In the genomic region with DNA sequence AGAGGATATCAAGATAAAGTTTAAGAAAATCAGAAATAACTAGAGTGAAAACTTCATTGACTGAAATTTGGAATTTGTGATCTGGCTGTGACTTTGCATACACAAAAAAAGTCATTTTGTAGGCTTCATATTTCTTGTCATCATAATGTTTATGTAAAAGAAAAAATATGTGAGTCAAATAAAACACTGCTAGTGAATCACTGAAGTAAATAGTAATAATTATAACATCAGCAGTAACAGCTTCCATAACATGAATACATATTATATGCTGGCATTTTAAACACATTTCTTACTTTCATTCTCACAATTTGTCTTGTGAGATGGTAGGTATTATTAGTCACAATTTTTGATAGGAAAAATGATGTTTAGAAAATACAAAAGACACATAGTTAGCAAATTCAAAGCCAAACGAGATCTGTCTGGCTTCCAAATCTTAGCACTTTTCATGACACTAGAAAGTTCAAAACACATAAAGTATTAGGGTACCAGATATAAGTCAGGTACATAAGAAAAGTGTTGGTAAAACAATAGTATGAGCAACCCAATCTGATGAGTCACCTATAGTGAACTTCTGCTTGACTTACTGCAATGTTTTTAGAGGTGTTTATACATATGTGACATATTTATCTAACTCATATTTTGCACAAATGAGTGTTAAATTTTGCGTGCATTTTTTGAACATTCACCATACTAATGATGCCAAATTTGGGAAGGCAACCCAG, we compare ENCODE assay signal across 29 cellular contexts.
DNase-seq lines count a peak whose midpoint lies in the region; ATAC-seq, FAIRE-seq and TF ChIP-seq lines count a peak whose summit lies in the region.
"Had no signal": no experiment of that assay in that cellular context is flagged by ENCODE, and none has a peak within 500 bp of the region (broad histone marks: within the 10 kb centered on the region; RNA-seq: fewer than 3 reads in every experiment).

No MANE protein-coding gene starts in this region.

- no peaks in the 10 kb centered on the region for H3K9me1 ChIP-seq in IMR-90 (ENCODE audit: insufficient read depth, low read length)

- ATAC-seq in IMR-90 (ENCODE audit: low read depth) (peak; percentile 57), GM12878 (no peak), HG02571 (IDR thresholded peaks at IDR 0.05; ENCODE audit: unreplicated experiment) (no peak), HG03354 (IDR thresholded peaks at IDR 0.05; ENCODE audit: poor library complexity, severe bottlenecking, unreplicated experiment) (no peak)
- ATAC-seq: activated CD8-positive, alpha-beta T cell treated with anti-CD3 and anti-CD28 coated beads for 36 hours; body of pancreas; heart left ventricle; left colon had no signal

- no peak overlapping the region for H3K23ac ChIP-seq in IMR-90 (ENCODE audit: low read depth, low read length)

- peak; percentile 35 for FAIRE-seq in GM12878 (lab: Jason Lieb, UNC)
- FAIRE-seq: GM12891, RCC 7860 had no signal

- H2AK9ac ChIP-seq in IMR-90 (replicated peaks; ENCODE audit: low read depth, low read length, poor library complexity) = no peak overlapping the region

- SMC1A ChIA-PET in GM12878 (lab: Charles Lee; ENCODE audit: uncharacterized antibody, unreplicated experiment) = no interaction called here

- dilution Hi-C loops in IMR-90 (cut with HindIII; ENCODE audit: low sequenced_read_pairs, unreplicated experiment) = no loop called here

- no peak for TF ChIP-seq RAD21 in IMR-90 (IDR thresholded peaks at IDR 0.05; ENCODE audit: low read length)
- TF ChIP-seq RAD21 in GM12878 (IDR thresholded peaks at IDR 0.05; ENCODE audit: insufficient read depth, low read depth, low read length) = no peak

- RAD21 ChIA-PET in GM12878 (lab: Charles Lee; ENCODE audit: unreplicated experiment) = no interaction called here

- TF ChIP-seq CTCF in IMR-90 (conservative IDR thresholded peaks at IDR 0.05; ENCODE audit: low read depth, low read length) = no peak
- TF ChIP-seq CTCF in GM12878 (IDR thresholded peaks at IDR 0.05 in 2 of 3, conservative IDR thresholded peaks at IDR 0.05 in 1 of 3; ENCODE audit: control insufficient read depth in 2 of 3, extremely low read depth in 1 of 3, insufficient read depth in 1 of 3, low read depth in 3 of 3, low read length in 3 of 3) = no peak
- TF ChIP-seq CTCF in foreskin fibroblast (IDR thresholded peaks at IDR 0.05; ENCODE audit: low read depth, low read length) = no peak

- POLR2A ChIA-PET in IMR-90 (lab: Charles Lee; ENCODE audit: unreplicated experiment) (no interaction called here), GM12878 (lab: Charles Lee) (no interaction called here)

- H4K91ac ChIP-seq in IMR-90 (ENCODE audit: insufficient read depth, low read depth, low read length) = no peak overlapping the region

- DNase-seq in IMR-90 (peak; percentile 50), GM12878 (ENCODE audit: low read depth, low spot score) (no peak), foreskin fibroblast (peak; percentile 16 to 57), NCI-H187 (lab: John Stamatoyannopoulos, UW) (no peak), KBM-7 (no peak)
- DNase-seq: activated CD4-positive, CD25-positive, alpha-beta regulatory T cell treated with anti-CD3 and anti-CD28 coated beads, Interleukin-2, amount 50 U/mL, for 72 hours; activated CD8-positive, alpha-beta T cell treated with anti-CD3 and anti-CD28 coated beads for 36 hours; activated effector memory CD4-positive, alpha-beta T cell treated with Interleukin-2 at 50 U/mL for 16 hours; activated naive CD8-positive, alpha-beta T cell treated with anti-CD3 and anti-CD28 coated beads, Interleukin-2, amount 10 ng/mL, durations not matched to agents 7 days and 5 days; activated T-cell treated with anti-CD3 and anti-CD28 coated beads for 4 hours; BE2C; body of pancreas; colonic mucosa; DMS79; esophagus squamous epithelium; heart left ventricle; left colon; mesenchymal stem cell; NCI-H1436 treated with DMSO at 0.1 percent for 48 hours; NCI-H526; stimulated activated CD8-positive, alpha-beta memory T cell treated with anti-CD3 and anti-CD28 coated beads, Interleukin-4, amount 100 ng/mL, for 48 hours; T-helper 1 cell; trophoblast cell had no signal

- no peak overlapping the region for H2BK20ac ChIP-seq in IMR-90 (ENCODE audit: low read depth, low read length)

- H3K9ac ChIP-seq in IMR-90 (ENCODE audit: low read depth, low read length) (no peak overlapping the region), GM12878 (ENCODE audit: control insufficient read depth, insufficient read depth, low read length) (no peak overlapping the region)

- H2AFZ ChIP-seq in ACC112 (ENCODE audit: low read length, unreplicated experiment) (peak overlapping the region; percentile 39), IMR-90 (replicated peaks; ENCODE audit: low read length, poor library complexity) (no peak overlapping the region), GM12878 (ENCODE audit: control insufficient read depth, low read depth, low read length) (no peak overlapping the region)

- CTCF ChIA-PET in IMR-90 (lab: Yijun Ruan, JAX) = no interaction called here
- CTCF ChIA-PET in GM12878 (lab: Yijun Ruan, JAX) = no interaction called here

- H2BK15ac ChIP-seq in IMR-90 (ENCODE audit: low read depth, low read length) = no peak overlapping the region

- no peak for TF ChIP-seq POLR2A in IMR-90 (IDR thresholded peaks at IDR 0.05; ENCODE audit: low read depth, low read length)
- no peak for TF ChIP-seq POLR2A in GM12878 (IDR thresholded peaks at IDR 0.05; ENCODE audit: low read depth, low read length)

- H3K14ac ChIP-seq in IMR-90 (replicated peaks; ENCODE audit: low read depth, low read length) = no peak overlapping the region

- H3K79me2 ChIP-seq in ACC112 (ENCODE audit: control insufficient read depth, insufficient read depth, low read length, unreplicated experiment) (no peaks in the 10 kb centered on the region), GM12878 (ENCODE audit: control insufficient read depth, insufficient read depth, low read length) (no peaks in the 10 kb centered on the region)

- H2BK5ac ChIP-seq in IMR-90 (ENCODE audit: low read depth, low read length, poor library complexity, severe bottlenecking) = peak overlapping the region; percentile 57

- H4K20me1 ChIP-seq in IMR-90 (ENCODE audit: insufficient read depth, low read length) (no peaks in the 10 kb centered on the region), GM12878 (ENCODE audit: control insufficient read depth, insufficient read depth) (no peaks in the 10 kb centered on the region)

- H3K9me3 ChIP-seq in IMR-90 (ENCODE audit: control insufficient read depth, insufficient read depth, low read length) (no peaks in the 10 kb centered on the region), GM12878 (replicated peaks; ENCODE audit: control insufficient read depth, insufficient read depth, low read length) (no peaks in the 10 kb centered on the region)
- H3K9me3 ChIP-seq: BE2C, body of pancreas, colonic mucosa, esophagus squamous epithelium, HAP-1 had no signal

- WGBS in IMR-90 (ENCODE audit: extremely low coverage in 2 of 2, insufficient read length in 1 of 2), 2 experiments = no CpG with 5 or more reads among the region's 2 CpGs
- WGBS in GM12878 (ENCODE audit: insufficient coverage, insufficient replicate concordance, low lambda C conversion rate, missing lambda C conversion rate) = 0% methylated on average over 2 of the region's 2 CpGs

- H3K79me1 ChIP-seq in IMR-90 (ENCODE audit: low read depth in 1 of 2, low read length in 2 of 2) = no peaks in the 10 kb centered on the region

- H3K56ac ChIP-seq in IMR-90 (ENCODE audit: extremely low read depth, insufficient read depth, low read length) = no peak overlapping the region

- BruUV-seq in IMR-90 (replicated peaks; lab: Mats Ljungman, UMichigan) (no TSS peak), GM12878 (replicated peaks; lab: Mats Ljungman, UMichigan) (no TSS peak)

- H3K36me3 ChIP-seq in ACC112 (ENCODE audit: insufficient read depth, low read length) (no peaks in the 10 kb centered on the region), IMR-90 (ENCODE audit: control insufficient read depth, insufficient read depth, low read length) (no peaks in the 10 kb centered on the region), GM12878 (ENCODE audit: control insufficient read depth in 2 of 2, insufficient read depth in 2 of 2, low read length in 1 of 2) (no peaks in the 10 kb centered on the region)
- H3K36me3 ChIP-seq: BE2C, colonic mucosa, esophagus squamous epithelium, HAP-1, heart left ventricle had no signal

- in situ Hi-C loops in IMR-90 (cut with MboI; ENCODE audit: low sequenced_read_pairs) = no loop called here
- in situ Hi-C loops in GM12878 (cut with MboI) = no loop called here
- in situ Hi-C loops in KBM-7 (cut with MboI; ENCODE audit: low pct_unique_long_range_greater_than_20kb, low sequenced_read_pairs) = no loop called here

- peaks cover 12% of the 10 kb centered on the region for H3K4me1 ChIP-seq in ACC112 (ENCODE audit: control insufficient read depth, insufficient read depth, low read length, unreplicated experiment)
- peaks cover 2% of the 10 kb centered on the region; the same call in 1 of the 2 replicates for H3K4me1 ChIP-seq in IMR-90 (ENCODE audit: control insufficient read depth, insufficient read depth, low read length)
- no peaks in the 10 kb centered on the region for H3K4me1 ChIP-seq in GM12878 (ENCODE audit: control insufficient read depth, insufficient read depth, low read length)
- H3K4me1 ChIP-seq: BE2C, body of pancreas, colonic mucosa, esophagus squamous epithelium, HAP-1, heart left ventricle had no signal

- intact Hi-C loops in IMR-90 (cut with micrococcal nuclease) = no loop called here
- intact Hi-C loops in GM12878 (cut with micrococcal nuclease; ENCODE audit: unreplicated experiment) = no loop called here

- H3K18ac ChIP-seq in IMR-90 (ENCODE audit: low read depth, low read length) = no peak overlapping the region

- H4K8ac ChIP-seq in IMR-90 (ENCODE audit: low read depth in 2 of 2, low read length in 2 of 2) = no peak overlapping the region; a peak in 1 of 4 replicates

- no peak overlapping the region for H3K4ac ChIP-seq in IMR-90 (ENCODE audit: low read depth, low read length)

- H3K27me3 ChIP-seq in ACC112 (ENCODE audit: insufficient read depth, low read length) = no peaks in the 10 kb centered on the region
- no peaks in the 10 kb centered on the region for H3K27me3 ChIP-seq in IMR-90 (ENCODE audit: control insufficient read depth, insufficient read depth, low read length)
- no peaks in the 10 kb centered on the region for H3K27me3 ChIP-seq in GM12878 (replicated peaks in 1 of 2; ENCODE audit: control insufficient read depth in 2 of 2, insufficient read depth in 2 of 2, low read length in 1 of 2)
- H3K27me3 ChIP-seq: BE2C, body of pancreas, colonic mucosa, esophagus squamous epithelium, heart left ventricle had no signal

- H4K5ac ChIP-seq in IMR-90 (ENCODE audit: low read depth, low read length) = no peak overlapping the region

- no peak for TF ChIP-seq EP300 in GM12878 (IDR thresholded peaks at IDR 0.05; ENCODE audit: borderline replicate concordance in 1 of 2, control insufficient read depth in 1 of 2, low read depth in 2 of 2, low read length in 2 of 2)

- H3K27ac ChIP-seq in ACC112 (ENCODE audit: low read depth, low read length) (no peak overlapping the region), IMR-90 (ENCODE audit: insufficient read depth, low read length) (no peak overlapping the region), GM12878 (ENCODE audit: control insufficient read depth, insufficient read depth) (no peak overlapping the region)
- H3K27ac ChIP-seq: body of pancreas, colonic mucosa, esophagus squamous epithelium, heart left ventricle had no signal

- no peak overlapping the region for H2BK120ac ChIP-seq in IMR-90 (ENCODE audit: low read depth, low read length)

- no peak overlapping the region for H2AK5ac ChIP-seq in IMR-90 (ENCODE audit: low read depth, low read length)

- H3K4me3 ChIP-seq in ACC112 (ENCODE audit: low read depth, low read length) (no peak overlapping the region; the same call in 1 of the 2 replicates), IMR-90 (ENCODE audit: insufficient read depth, low read depth, low read length) (no peak overlapping the region), GM12878 (no peak overlapping the region), foreskin fibroblast (ENCODE audit: low read depth in 1 of 2, low read length in 2 of 2) (no peak overlapping the region)
- H3K4me3 ChIP-seq: body of pancreas, colonic mucosa, esophagus squamous epithelium, HAP-1, heart left ventricle had no signal

- H3K4me2 ChIP-seq in IMR-90 (ENCODE audit: low read depth, low read length) (peak overlapping the region; percentile 33; the same call in 1 of the 2 replicates), GM12878 (ENCODE audit: control insufficient read depth, insufficient read depth) (no peak overlapping the region)

Comparison
In these comparisons a context has a peak if more than half of its experiments do, and no peak if none do; other contexts are left out.
1. DNase-seq: peak in IMR-90 (single experiment) and foreskin fibroblast (2 of 2); none in GM12878 (single experiment), NCI-H187 (0 of 2) and KBM-7 (single experiment).